Comparison of ENCODE assay signal across 1 cellular context in genomic region chr6:106085984-106086832, GRCh38.
TF ChIP-seq lines count a peak whose summit lies in the region.

Gene PRDM1, plus strand, starts transcription at chr6:106086336. Its CDS starts 218 bp downstream, at chr6:106086554.

TF ChIP-seq in K562, 482 proteins besides CTCF, POLR2A, EP300 and RAD21 (continued from another document and continues in another):
- TF ChIP-seq, protein P1, sequence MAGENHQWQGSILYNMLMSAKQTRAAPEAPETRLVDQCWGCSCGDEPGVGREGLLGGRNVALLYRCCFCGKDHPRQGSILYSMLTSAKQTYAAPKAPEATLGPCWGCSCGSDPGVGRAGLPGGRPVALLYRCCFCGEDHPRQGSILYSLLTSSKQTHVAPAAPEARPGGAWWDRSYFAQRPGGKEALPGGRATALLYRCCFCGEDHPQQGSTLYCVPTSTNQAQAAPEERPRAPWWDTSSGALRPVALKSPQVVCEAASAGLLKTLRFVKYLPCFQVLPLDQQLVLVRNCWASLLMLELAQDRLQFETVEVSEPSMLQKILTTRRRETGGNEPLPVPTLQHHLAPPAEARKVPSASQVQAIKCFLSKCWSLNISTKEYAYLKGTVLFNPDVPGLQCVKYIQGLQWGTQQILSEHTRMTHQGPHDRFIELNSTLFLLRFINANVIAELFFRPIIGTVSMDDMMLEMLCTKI (IDR thresholded peaks at IDR 0.05; ENCODE audit: partially characterized antibody): no peak
- TF ChIP-seq CBX8 (IDR thresholded peaks at IDR 0.05; ENCODE audit: borderline replicate concordance, extremely low read depth, low read depth, low read length, poor library complexity, severe bottlenecking): no peak
- no peak for TF ChIP-seq TFAM (CRISPR knock-in tag; conservative IDR thresholded peaks at IDR 0.05)
- TF ChIP-seq, protein P2, sequence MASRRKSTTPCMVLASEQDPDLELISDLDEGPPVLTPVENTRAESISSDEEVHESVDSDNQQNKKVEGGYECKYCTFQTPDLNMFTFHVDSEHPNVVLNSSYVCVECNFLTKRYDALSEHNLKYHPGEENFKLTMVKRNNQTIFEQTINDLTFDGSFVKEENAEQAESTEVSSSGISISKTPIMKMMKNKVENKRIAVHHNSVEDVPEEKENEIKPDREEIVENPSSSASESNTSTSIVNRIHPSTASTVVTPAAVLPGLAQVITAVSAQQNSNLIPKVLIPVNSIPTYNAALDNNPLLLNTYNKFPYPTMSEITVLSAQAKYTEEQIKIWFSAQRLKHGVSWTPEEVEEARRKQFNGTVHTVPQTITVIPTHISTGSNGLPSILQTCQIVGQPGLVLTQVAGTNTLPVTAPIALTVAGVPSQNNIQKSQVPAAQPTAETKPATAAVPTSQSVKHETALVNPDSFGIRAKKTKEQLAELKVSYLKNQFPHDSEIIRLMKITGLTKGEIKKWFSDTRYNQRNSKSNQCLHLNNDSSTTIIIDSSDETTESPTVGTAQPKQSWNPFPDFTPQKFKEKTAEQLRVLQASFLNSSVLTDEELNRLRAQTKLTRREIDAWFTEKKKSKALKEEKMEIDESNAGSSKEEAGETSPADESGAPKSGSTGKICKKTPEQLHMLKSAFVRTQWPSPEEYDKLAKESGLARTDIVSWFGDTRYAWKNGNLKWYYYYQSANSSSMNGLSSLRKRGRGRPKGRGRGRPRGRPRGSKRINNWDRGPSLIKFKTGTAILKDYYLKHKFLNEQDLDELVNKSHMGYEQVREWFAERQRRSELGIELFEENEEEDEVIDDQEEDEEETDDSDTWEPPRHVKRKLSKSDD (conservative IDR thresholded peaks at IDR 0.05; ENCODE audit: low read length): no peak; the same call in 1 of the 2 replicates
- TF ChIP-seq, protein P3, sequence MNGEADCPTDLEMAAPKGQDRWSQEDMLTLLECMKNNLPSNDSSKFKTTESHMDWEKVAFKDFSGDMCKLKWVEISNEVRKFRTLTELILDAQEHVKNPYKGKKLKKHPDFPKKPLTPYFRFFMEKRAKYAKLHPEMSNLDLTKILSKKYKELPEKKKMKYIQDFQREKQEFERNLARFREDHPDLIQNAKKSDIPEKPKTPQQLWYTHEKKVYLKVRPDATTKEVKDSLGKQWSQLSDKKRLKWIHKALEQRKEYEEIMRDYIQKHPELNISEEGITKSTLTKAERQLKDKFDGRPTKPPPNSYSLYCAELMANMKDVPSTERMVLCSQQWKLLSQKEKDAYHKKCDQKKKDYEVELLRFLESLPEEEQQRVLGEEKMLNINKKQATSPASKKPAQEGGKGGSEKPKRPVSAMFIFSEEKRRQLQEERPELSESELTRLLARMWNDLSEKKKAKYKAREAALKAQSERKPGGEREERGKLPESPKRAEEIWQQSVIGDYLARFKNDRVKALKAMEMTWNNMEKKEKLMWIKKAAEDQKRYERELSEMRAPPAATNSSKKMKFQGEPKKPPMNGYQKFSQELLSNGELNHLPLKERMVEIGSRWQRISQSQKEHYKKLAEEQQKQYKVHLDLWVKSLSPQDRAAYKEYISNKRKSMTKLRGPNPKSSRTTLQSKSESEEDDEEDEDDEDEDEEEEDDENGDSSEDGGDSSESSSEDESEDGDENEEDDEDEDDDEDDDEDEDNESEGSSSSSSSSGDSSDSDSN (IDR thresholded peaks at IDR 0.05; ENCODE audit: borderline replicate concordance in 1 of 2, low read depth in 2 of 2, low read length in 2 of 2): peak; percentile 99
- TF ChIP-seq MAFK (IDR thresholded peaks at IDR 0.05; ENCODE audit: low read length): no peak
- TF ChIP-seq, protein P4, sequence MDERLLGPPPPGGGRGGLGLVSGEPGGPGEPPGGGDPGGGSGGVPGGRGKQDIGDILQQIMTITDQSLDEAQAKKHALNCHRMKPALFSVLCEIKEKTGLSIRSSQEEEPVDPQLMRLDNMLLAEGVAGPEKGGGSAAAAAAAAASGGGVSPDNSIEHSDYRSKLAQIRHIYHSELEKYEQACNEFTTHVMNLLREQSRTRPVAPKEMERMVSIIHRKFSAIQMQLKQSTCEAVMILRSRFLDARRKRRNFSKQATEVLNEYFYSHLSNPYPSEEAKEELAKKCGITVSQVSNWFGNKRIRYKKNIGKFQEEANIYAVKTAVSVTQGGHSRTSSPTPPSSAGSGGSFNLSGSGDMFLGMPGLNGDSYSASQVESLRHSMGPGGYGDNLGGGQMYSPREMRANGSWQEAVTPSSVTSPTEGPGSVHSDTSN (CRISPR knock-in tag; IDR thresholded peaks at IDR 0.05; ENCODE audit: low read depth): no peak
- TF ChIP-seq, protein P4 (tag; conservative IDR thresholded peaks at IDR 0.05; ENCODE audit: low read depth): no peak
- TF ChIP-seq MBD2 (IDR thresholded peaks at IDR 0.05; ENCODE audit: borderline replicate concordance, low read depth): no peak
- no peak for TF ChIP-seq ZNF146 (CRISPR knock-in tag; IDR thresholded peaks at IDR 0.05; ENCODE audit: unreplicated experiment)
- no peak for TF ChIP-seq SAFB2 (IDR thresholded peaks at IDR 0.05; ENCODE audit: borderline replicate concordance, low read depth, low read length, severe bottlenecking)
- TF ChIP-seq TCF3 (CRISPR knock-in tag; IDR thresholded peaks at IDR 0.05): peak; percentile 44
- no peak for TF ChIP-seq PCBP2 (IDR thresholded peaks at IDR 0.05; ENCODE audit: low read depth, low read length, poor library complexity, severe bottlenecking)
- no peak for TF ChIP-seq ZNF282 (CRISPR knock-in tag; IDR thresholded peaks at IDR 0.05)
- no peak; the same call in 1 of the 2 replicates for TF ChIP-seq ARID1B (IDR thresholded peaks at IDR 0.05)
- no peak; the same call in 1 of the 2 replicates for TF ChIP-seq KLF13 (tag; IDR thresholded peaks at IDR 0.05; ENCODE audit: borderline replicate concordance, low read depth)
- no peak for TF ChIP-seq FOXJ2 (tag; IDR thresholded peaks at IDR 0.05)
- TF ChIP-seq COPS2 (conservative IDR thresholded peaks at IDR 0.05): no peak
- TF ChIP-seq TEAD1 (CRISPR knock-in tag; IDR thresholded peaks at IDR 0.05): peak in 1 of 2 experiments; percentile 25; a peak in 1 of 4 replicates
- TF ChIP-seq, protein P5, sequence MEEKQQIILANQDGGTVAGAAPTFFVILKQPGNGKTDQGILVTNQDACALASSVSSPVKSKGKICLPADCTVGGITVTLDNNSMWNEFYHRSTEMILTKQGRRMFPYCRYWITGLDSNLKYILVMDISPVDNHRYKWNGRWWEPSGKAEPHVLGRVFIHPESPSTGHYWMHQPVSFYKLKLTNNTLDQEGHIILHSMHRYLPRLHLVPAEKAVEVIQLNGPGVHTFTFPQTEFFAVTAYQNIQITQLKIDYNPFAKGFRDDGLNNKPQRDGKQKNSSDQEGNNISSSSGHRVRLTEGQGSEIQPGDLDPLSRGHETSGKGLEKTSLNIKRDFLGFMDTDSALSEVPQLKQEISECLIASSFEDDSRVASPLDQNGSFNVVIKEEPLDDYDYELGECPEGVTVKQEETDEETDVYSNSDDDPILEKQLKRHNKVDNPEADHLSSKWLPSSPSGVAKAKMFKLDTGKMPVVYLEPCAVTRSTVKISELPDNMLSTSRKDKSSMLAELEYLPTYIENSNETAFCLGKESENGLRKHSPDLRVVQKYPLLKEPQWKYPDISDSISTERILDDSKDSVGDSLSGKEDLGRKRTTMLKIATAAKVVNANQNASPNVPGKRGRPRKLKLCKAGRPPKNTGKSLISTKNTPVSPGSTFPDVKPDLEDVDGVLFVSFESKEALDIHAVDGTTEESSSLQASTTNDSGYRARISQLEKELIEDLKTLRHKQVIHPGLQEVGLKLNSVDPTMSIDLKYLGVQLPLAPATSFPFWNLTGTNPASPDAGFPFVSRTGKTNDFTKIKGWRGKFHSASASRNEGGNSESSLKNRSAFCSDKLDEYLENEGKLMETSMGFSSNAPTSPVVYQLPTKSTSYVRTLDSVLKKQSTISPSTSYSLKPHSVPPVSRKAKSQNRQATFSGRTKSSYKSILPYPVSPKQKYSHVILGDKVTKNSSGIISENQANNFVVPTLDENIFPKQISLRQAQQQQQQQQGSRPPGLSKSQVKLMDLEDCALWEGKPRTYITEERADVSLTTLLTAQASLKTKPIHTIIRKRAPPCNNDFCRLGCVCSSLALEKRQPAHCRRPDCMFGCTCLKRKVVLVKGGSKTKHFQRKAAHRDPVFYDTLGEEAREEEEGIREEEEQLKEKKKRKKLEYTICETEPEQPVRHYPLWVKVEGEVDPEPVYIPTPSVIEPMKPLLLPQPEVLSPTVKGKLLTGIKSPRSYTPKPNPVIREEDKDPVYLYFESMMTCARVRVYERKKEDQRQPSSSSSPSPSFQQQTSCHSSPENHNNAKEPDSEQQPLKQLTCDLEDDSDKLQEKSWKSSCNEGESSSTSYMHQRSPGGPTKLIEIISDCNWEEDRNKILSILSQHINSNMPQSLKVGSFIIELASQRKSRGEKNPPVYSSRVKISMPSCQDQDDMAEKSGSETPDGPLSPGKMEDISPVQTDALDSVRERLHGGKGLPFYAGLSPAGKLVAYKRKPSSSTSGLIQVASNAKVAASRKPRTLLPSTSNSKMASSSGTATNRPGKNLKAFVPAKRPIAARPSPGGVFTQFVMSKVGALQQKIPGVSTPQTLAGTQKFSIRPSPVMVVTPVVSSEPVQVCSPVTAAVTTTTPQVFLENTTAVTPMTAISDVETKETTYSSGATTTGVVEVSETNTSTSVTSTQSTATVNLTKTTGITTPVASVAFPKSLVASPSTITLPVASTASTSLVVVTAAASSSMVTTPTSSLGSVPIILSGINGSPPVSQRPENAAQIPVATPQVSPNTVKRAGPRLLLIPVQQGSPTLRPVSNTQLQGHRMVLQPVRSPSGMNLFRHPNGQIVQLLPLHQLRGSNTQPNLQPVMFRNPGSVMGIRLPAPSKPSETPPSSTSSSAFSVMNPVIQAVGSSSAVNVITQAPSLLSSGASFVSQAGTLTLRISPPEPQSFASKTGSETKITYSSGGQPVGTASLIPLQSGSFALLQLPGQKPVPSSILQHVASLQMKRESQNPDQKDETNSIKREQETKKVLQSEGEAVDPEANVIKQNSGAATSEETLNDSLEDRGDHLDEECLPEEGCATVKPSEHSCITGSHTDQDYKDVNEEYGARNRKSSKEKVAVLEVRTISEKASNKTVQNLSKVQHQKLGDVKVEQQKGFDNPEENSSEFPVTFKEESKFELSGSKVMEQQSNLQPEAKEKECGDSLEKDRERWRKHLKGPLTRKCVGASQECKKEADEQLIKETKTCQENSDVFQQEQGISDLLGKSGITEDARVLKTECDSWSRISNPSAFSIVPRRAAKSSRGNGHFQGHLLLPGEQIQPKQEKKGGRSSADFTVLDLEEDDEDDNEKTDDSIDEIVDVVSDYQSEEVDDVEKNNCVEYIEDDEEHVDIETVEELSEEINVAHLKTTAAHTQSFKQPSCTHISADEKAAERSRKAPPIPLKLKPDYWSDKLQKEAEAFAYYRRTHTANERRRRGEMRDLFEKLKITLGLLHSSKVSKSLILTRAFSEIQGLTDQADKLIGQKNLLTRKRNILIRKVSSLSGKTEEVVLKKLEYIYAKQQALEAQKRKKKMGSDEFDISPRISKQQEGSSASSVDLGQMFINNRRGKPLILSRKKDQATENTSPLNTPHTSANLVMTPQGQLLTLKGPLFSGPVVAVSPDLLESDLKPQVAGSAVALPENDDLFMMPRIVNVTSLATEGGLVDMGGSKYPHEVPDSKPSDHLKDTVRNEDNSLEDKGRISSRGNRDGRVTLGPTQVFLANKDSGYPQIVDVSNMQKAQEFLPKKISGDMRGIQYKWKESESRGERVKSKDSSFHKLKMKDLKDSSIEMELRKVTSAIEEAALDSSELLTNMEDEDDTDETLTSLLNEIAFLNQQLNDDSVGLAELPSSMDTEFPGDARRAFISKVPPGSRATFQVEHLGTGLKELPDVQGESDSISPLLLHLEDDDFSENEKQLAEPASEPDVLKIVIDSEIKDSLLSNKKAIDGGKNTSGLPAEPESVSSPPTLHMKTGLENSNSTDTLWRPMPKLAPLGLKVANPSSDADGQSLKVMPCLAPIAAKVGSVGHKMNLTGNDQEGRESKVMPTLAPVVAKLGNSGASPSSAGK (IDR thresholded peaks at IDR 0.05): peak; percentile 59
- no peak for TF ChIP-seq SIX5 (IDR thresholded peaks at IDR 0.05; ENCODE audit: borderline replicate concordance in 1 of 2, insufficient read depth in 1 of 2, low read depth in 1 of 2, low read length in 2 of 2)
- peak; percentile 63; the same call in 1 of the 2 replicates for TF ChIP-seq ZNF764 (CRISPR knock-in tag; IDR thresholded peaks at IDR 0.05; ENCODE audit: low read depth)
- TF ChIP-seq ZNF239 (CRISPR knock-in tag; IDR thresholded peaks at IDR 0.05): no peak
- TF ChIP-seq TBP (optimal IDR thresholded peaks at IDR 0.05; ENCODE audit: low read depth, low read length): peak; percentile 24
- no peak for TF ChIP-seq SMARCC2 (IDR thresholded peaks at IDR 0.05; ENCODE audit: low read depth)
- no peak for TF ChIP-seq SRSF1 (IDR thresholded peaks at IDR 0.05; ENCODE audit: low read depth, low read length)
- no peak for TF ChIP-seq HNRNPH1 (optimal IDR thresholded peaks at IDR 0.05; ENCODE audit: low read depth, low read length)
- TF ChIP-seq MNT (conservative IDR thresholded peaks at IDR 0.05): peak in 1 of 2 experiments; percentile 52; a peak in 1 of 4 replicates
- TF ChIP-seq HNRNPUL1 (IDR thresholded peaks at IDR 0.05; ENCODE audit: low read length): no peak
- no peak for TF ChIP-seq MECOM (CRISPR knock-in tag; IDR thresholded peaks at IDR 0.05)
- no peak for TF ChIP-seq MED1 (CRISPR knock-in tag; IDR thresholded peaks at IDR 0.05; ENCODE audit: borderline replicate concordance)
- TF ChIP-seq HDAC6 (IDR thresholded peaks at IDR 0.05; ENCODE audit: low read depth, low read length): no peak
- TF ChIP-seq HLTF (IDR thresholded peaks at IDR 0.05): no peak
- no peak for TF ChIP-seq USF2 (CRISPR knock-in tag; IDR thresholded peaks at IDR 0.05)
- peak in 1 of 2 experiments; percentile 29; a peak in 1 of 4 replicates for TF ChIP-seq RCOR1 (IDR thresholded peaks at IDR 0.05; ENCODE audit: borderline replicate concordance in 1 of 2, low read depth in 2 of 2, low read length in 2 of 2)
- no peak for TF ChIP-seq NCOA4 (IDR thresholded peaks at IDR 0.05; ENCODE audit: partially characterized antibody)
- TF ChIP-seq RUNX1 (IDR thresholded peaks at IDR 0.05; ENCODE audit: low read depth): no peak
